In genomic region chr6:340181-340955, GRCh38 we compare ENCODE assay signal across 1 cellular context.
A peak's percentile ranks its signal among the peaks of the same experiment; 100 is the strongest.
TF ChIP-seq lines count a peak whose summit lies in the region.

No MANE protein-coding gene starts in this region.

TF ChIP-seq in GM12878, 131 proteins besides CTCF, POLR2A, EP300 and RAD21:
- no peak for TF ChIP-seq PAX5 (IDR thresholded peaks at IDR 0.05; ENCODE audit: borderline replicate concordance, low read depth, low read length)
- TF ChIP-seq MTA2 (IDR thresholded peaks at IDR 0.05; ENCODE audit: low read depth), result no peak
- no peak for TF ChIP-seq SREBF2 (IDR thresholded peaks at IDR 0.05; ENCODE audit: low read length)
- no peak for TF ChIP-seq SP1 (IDR thresholded peaks at IDR 0.05; ENCODE audit: low read depth, low read length)
- TF ChIP-seq NBN (IDR thresholded peaks at IDR 0.05), result no peak
- peak; percentile 9; the same call in 1 of the 2 replicates for TF ChIP-seq DPF2 (IDR thresholded peaks at IDR 0.05)
- TF ChIP-seq YY1 (IDR thresholded peaks at IDR 0.05; ENCODE audit: low read depth, low read length), result peak; percentile 36; the same call in 1 of the 2 replicates
- peak; percentile 20 for TF ChIP-seq BCL3 (IDR thresholded peaks at IDR 0.05; ENCODE audit: borderline replicate concordance, insufficient read depth, low read depth, low read length, poor library complexity, severe bottlenecking)
- no peak for TF ChIP-seq MAX (IDR thresholded peaks at IDR 0.05; ENCODE audit: low read depth, low read length)
- no peak for TF ChIP-seq REST (IDR thresholded peaks at IDR 0.05; ENCODE audit: low read depth, low read length)
- TF ChIP-seq SMARCA5 (IDR thresholded peaks at IDR 0.05), result 0 out of 2 replicates have a peak, but pooled peaks have one; percentile 16
- peak; percentile 41; the same call in 1 of the 2 replicates for TF ChIP-seq ZNF24 (IDR thresholded peaks at IDR 0.05)
- no peak for TF ChIP-seq ZBTB40 (IDR thresholded peaks at IDR 0.05; ENCODE audit: borderline replicate concordance)
- TF ChIP-seq KLF5 (IDR thresholded peaks at IDR 0.05; ENCODE audit: partially characterized antibody), result no peak
- 0 out of 2 replicates have a peak, but pooled peaks have one; percentile 15 for TF ChIP-seq CBFB (IDR thresholded peaks at IDR 0.05; ENCODE audit: low read depth)
- peak; percentile 59; the same call in 1 of the 2 replicates for TF ChIP-seq EED (IDR thresholded peaks at IDR 0.05; ENCODE audit: low read depth)
- peak in 1 of 2 experiments; percentile 11; a peak in 2 of 4 replicates for TF ChIP-seq BHLHE40 (IDR thresholded peaks at IDR 0.05; ENCODE audit: borderline replicate concordance in 1 of 2, low read depth in 2 of 2, low read length in 1 of 2)
- TF ChIP-seq SIX5 (IDR thresholded peaks at IDR 0.05; ENCODE audit: low read depth, low read length, severe bottlenecking), result no peak
- no peak for TF ChIP-seq ATF3 (IDR thresholded peaks at IDR 0.05; ENCODE audit: borderline replicate concordance, extremely low read depth, low read depth, low read length)
